1 cellular context compared by ENCODE assay signal in genomic region chr9:16828335-16829281, GRCh38.
TF ChIP-seq lines count a peak whose summit lies in the region.

No MANE protein-coding gene starts in this region.

TF ChIP-seq in HEK293, 187 proteins besides CTCF, POLR2A, EP300 and RAD21 (continued from another document):
- TF ChIP-seq, protein P1, sequence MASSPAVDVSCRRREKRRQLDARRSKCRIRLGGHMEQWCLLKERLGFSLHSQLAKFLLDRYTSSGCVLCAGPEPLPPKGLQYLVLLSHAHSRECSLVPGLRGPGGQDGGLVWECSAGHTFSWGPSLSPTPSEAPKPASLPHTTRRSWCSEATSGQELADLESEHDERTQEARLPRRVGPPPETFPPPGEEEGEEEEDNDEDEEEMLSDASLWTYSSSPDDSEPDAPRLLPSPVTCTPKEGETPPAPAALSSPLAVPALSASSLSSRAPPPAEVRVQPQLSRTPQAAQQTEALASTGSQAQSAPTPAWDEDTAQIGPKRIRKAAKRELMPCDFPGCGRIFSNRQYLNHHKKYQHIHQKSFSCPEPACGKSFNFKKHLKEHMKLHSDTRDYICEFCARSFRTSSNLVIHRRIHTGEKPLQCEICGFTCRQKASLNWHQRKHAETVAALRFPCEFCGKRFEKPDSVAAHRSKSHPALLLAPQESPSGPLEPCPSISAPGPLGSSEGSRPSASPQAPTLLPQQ (tag by site-specific recombination; IDR thresholded peaks at IDR 0.05), result 0 out of 2 replicates have a peak, but pooled peaks have one; percentile 22
